16 cellular contexts compared by ENCODE assay signal in genomic region chr4:4578981-4579380, GRCh38.
"Had no signal": no experiment of that assay in that cellular context is flagged by ENCODE, and none has a peak within 500 bp of the region (broad histone marks: within the 10 kb centered on the region; RNA-seq: fewer than 3 reads in every experiment).

No MANE protein-coding gene starts in this region.

- H3K4me3 Mint-ChIP-seq: activated CD4-positive, alpha-beta T cell treated with anti-CD3 and anti-CD28 coated beads for 36 hours; activated CD8-positive, alpha-beta T cell treated with anti-CD3 and anti-CD28 coated beads, Interleukin-2, amount 10 ng/mL, durations not matched to agents 7 days and 5 days; activated naive CD8-positive, alpha-beta T cell treated with anti-CD3 and anti-CD28 coated beads, Interleukin-2, amount 10 ng/mL, durations not matched to agents 7 days and 5 days had no signal

- ATAC-seq: activated CD4-positive, alpha-beta T cell treated with anti-CD3 and anti-CD28 coated beads for 36 hours; activated CD8-positive, alpha-beta T cell treated with anti-CD3 and anti-CD28 coated beads, Interleukin-2, amount 10 ng/mL, durations not matched to agents 7 days and 5 days; left lobe of liver had no signal

- H3K27me3 Mint-ChIP-seq: activated CD4-positive, alpha-beta T cell treated with anti-CD3 and anti-CD28 coated beads for 36 hours; activated naive CD8-positive, alpha-beta T cell treated with anti-CD3 and anti-CD28 coated beads, Interleukin-2, amount 10 ng/mL, durations not matched to agents 7 days and 5 days had no signal

- H3K9me3 ChIP-seq: esophagus muscularis mucosa, stomach, thyroid gland had no signal

- H3K9me3 Mint-ChIP-seq: activated naive CD8-positive, alpha-beta T cell treated with anti-CD3 and anti-CD28 coated beads, Interleukin-2, amount 10 ng/mL, durations not matched to agents 7 days and 5 days had no signal

- H3K4me3 ChIP-seq: esophagus muscularis mucosa, skin epidermis, stomach, thyroid gland had no signal

- H3K27ac ChIP-seq: esophagus muscularis mucosa, parathyroid adenoma, skin epidermis, stomach, thyroid gland had no signal

- H3K27me3 ChIP-seq: esophagus muscularis mucosa, stomach, thyroid gland had no signal

- H3K79me2 ChIP-seq: parathyroid adenoma had no signal

- H3K9ac ChIP-seq: parathyroid adenoma had no signal

- H3K27ac Mint-ChIP-seq: activated CD4-positive, alpha-beta T cell treated with anti-CD3 and anti-CD28 coated beads for 36 hours; activated CD8-positive, alpha-beta T cell treated with anti-CD3 and anti-CD28 coated beads, Interleukin-2, amount 10 ng/mL, durations not matched to agents 7 days and 5 days; activated naive CD8-positive, alpha-beta T cell treated with anti-CD3 and anti-CD28 coated beads, Interleukin-2, amount 10 ng/mL, durations not matched to agents 7 days and 5 days had no signal

- DNase-seq: activated CD4-positive, alpha-beta T cell treated with anti-CD3 and anti-CD28 coated beads for 36 hours; activated CD8-positive, alpha-beta memory T cell treated with anti-CD3 and anti-CD28 coated beads, Interleukin-2, amount 50 U/mL, for 48 hours; activated CD8-positive, alpha-beta T cell treated with anti-CD3 and anti-CD28 coated beads, Interleukin-2, amount 10 ng/mL, durations not matched to agents 7 days and 5 days; activated naive CD8-positive, alpha-beta T cell treated with anti-CD3 and anti-CD28 coated beads, Interleukin-2, amount 10 ng/mL, durations not matched to agents 7 days and 5 days; anterior cingulate cortex; head of caudate nucleus; mammary epithelial cell; stomach; T1000; thyroid gland had no signal

- H3K36me3 ChIP-seq: esophagus muscularis mucosa, stomach, thyroid gland had no signal

- H3K4me1 ChIP-seq: parathyroid adenoma, thyroid gland had no signal

- FAIRE-seq: islet of Langerhans, urothelium cell line had no signal

- H2AFZ ChIP-seq: parathyroid adenoma had no signal
